8 cellular contexts compared by ENCODE assay signal in the genomic region with DNA sequence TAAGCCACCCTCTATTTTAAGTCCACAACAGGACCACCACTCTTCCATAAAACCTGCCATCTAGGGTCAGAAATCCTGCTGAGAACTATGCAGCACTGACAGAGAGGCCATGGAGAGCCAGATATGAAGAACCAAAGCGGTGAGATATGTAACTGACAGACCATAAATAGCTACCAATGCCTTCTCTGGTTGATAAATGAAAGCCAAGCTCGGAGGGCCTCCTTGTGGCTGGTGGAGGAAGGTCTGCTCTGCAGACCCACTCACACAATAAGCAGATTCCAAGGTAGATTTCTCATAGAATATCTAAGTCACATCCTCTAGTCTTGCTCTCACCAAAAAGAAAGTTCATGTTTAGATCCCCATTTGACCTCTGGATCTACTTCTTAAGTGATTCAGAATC. TPM values are rescaled to one million over a fixed set of nuclear protein-coding genes. Genes with fewer than 3 reads are reported as not detected.
DNase-seq lines count a peak whose midpoint lies in the region; ATAC-seq and TF ChIP-seq lines count a peak whose summit lies in the region.

No MANE protein-coding gene starts in this region.

- no peak overlapping the region for H3K27ac ChIP-seq in 22Rv1

- H3K4me3 Mint-ChIP-seq in type B pancreatic cell = no peak overlapping the region
- H3K4me3 Mint-ChIP-seq in activated naive CD8-positive, alpha-beta T cell treated with anti-CD3 and anti-CD28 coated beads for 36 hours = no peak overlapping the region

- peak; percentile 67 for ATAC-seq in HG02759 (IDR thresholded peaks at IDR 0.05; ENCODE audit: unreplicated experiment)

- no peak overlapping the region for H3K4me3 ChIP-seq in GM12864 (ENCODE audit: low read depth, low read length)

- H3K36me3 Mint-ChIP-seq in type B pancreatic cell = peaks cover 23% of the 10 kb centered on the region
- peaks cover 7% of the 10 kb centered on the region for H3K36me3 Mint-ChIP-seq in activated naive CD8-positive, alpha-beta T cell treated with anti-CD3 and anti-CD28 coated beads for 36 hours

- no peak overlapping the region for H3K27ac Mint-ChIP-seq in type B pancreatic cell
- H3K27ac Mint-ChIP-seq in activated naive CD8-positive, alpha-beta T cell treated with anti-CD3 and anti-CD28 coated beads for 36 hours = no peak overlapping the region

- H3K27me3 Mint-ChIP-seq in type B pancreatic cell = no peaks in the 10 kb centered on the region
- H3K27me3 Mint-ChIP-seq in activated naive CD8-positive, alpha-beta T cell treated with anti-CD3 and anti-CD28 coated beads for 36 hours = no peaks in the 10 kb centered on the region

- no peaks in the 10 kb centered on the region for H3K9me3 Mint-ChIP-seq in type B pancreatic cell
- H3K9me3 Mint-ChIP-seq in activated naive CD8-positive, alpha-beta T cell treated with anti-CD3 and anti-CD28 coated beads for 36 hours = no peaks in the 10 kb centered on the region

- H3K4me1 Mint-ChIP-seq in type B pancreatic cell (ENCODE audit: unreplicated experiment) = peaks cover 10% of the 10 kb centered on the region
- H3K4me1 Mint-ChIP-seq in activated naive CD8-positive, alpha-beta T cell treated with anti-CD3 and anti-CD28 coated beads for 36 hours = peaks cover 20% of the 10 kb centered on the region

- peak; percentile 67 for TF ChIP-seq CTCF in 22Rv1 (IDR thresholded peaks at IDR 0.05)
- peak; percentile 68 for TF ChIP-seq CTCF in GM12864 (IDR thresholded peaks at IDR 0.05; ENCODE audit: low read depth, low read length, missing control alignments)
- TF ChIP-seq CTCF in type B pancreatic cell (conservative IDR thresholded peaks at IDR 0.05) = peak; percentile 80

- DNase-seq in GM12864 (ENCODE audit: low read depth) (no peak), NCI-H2029 treated with DMSO at 0.1 percent for 48 hours (lab: John Stamatoyannopoulos, UW) (peak; percentile 17), amniotic epithelial cell (ENCODE audit: low read depth) (peak; percentile 73), iris pigment epithelial cell (ENCODE audit: low read depth) (peak; percentile 74), type B pancreatic cell (ENCODE audit: extremely low spot score, unreplicated experiment) (no peak)
- no peak for DNase-seq in activated naive CD8-positive, alpha-beta T cell treated with anti-CD3 and anti-CD28 coated beads for 36 hours

RNA-seq across cellular contexts. Expression of a gene that starts 38.9 kb away (rescaled TPM):
- 50.7 and 59.2 TPM in 2 replicates for total RNA-seq in type B pancreatic cell (ENCODE audit: low replicate concordance)
- total RNA-seq in activated naive CD8-positive, alpha-beta T cell treated with anti-CD3 and anti-CD28 coated beads for 36 hours = 10 to 100 TPM; 18.7 to 21.0 TPM

Comparison
In these comparisons a context has a peak if more than half of its experiments do, and no peak if none do; other contexts are left out.
1. DNase-seq: peak in NCI-H2029 treated with DMSO at 0.1 percent for 48 hours (single experiment), amniotic epithelial cell (single experiment) and iris pigment epithelial cell (single experiment); none in GM12864 (single experiment), type B pancreatic cell (single experiment) and activated naive CD8-positive, alpha-beta T cell treated with anti-CD3 and anti-CD28 coated beads for 36 hours (single experiment).
2. Peak in every context shown above with its lines, with median percentiles within 50 percentile points of each other: CTCF ChIP-seq.